23 cellular contexts compared by ENCODE assay signal in genomic region chr6:30520480-30520992, GRCh38. TPM values are rescaled to one million over a fixed set of nuclear protein-coding genes. Genes with fewer than 3 reads are reported as not detected.
DNase-seq lines count a peak whose midpoint lies in the region; ATAC-seq and TF ChIP-seq lines count a peak whose summit lies in the region.
"Had no signal": no experiment of that assay in that cellular context is flagged by ENCODE, and none has a peak within 500 bp of the region (broad histone marks: within the 10 kb centered on the region; RNA-seq: fewer than 3 reads in every experiment).

No MANE protein-coding gene starts in this region.

- no peak overlapping the region for H3K4me3 ChIP-seq in CD4-positive, CD25-positive, alpha-beta regulatory T cell (ENCODE audit: low read depth, low read length)
- H3K4me3 ChIP-seq in PC-9 (no peak overlapping the region), fibroblast of villous mesenchyme (ENCODE audit: low read depth, low read length) (no peak overlapping the region), sigmoid colon (no peak overlapping the region), mucosa of descending colon (no peak overlapping the region)
- H3K4me3 ChIP-seq: ascending aorta, lung, pancreas, tibial nerve had no signal

- H3K36me3 Mint-ChIP-seq in CD4-positive, CD25-positive, alpha-beta regulatory T cell: no peaks in the 10 kb centered on the region
- H3K36me3 Mint-ChIP-seq: naive B cell had no signal

- WGBS in sigmoid colon, 2 donors: 86 to 88% methylated on average over 8 of the region's 8 CpGs

- peak overlapping the region; percentile 51 for H3K4me2 ChIP-seq in PC-9

- no peak for TF ChIP-seq POLR2A in sigmoid colon (IDR thresholded peaks at IDR 0.05)

- CTCF ChIA-PET in PC-9 (lab: Charles Lee): no interaction called here

- no peak overlapping the region for H3K27ac ChIP-seq in CD4-positive, CD25-positive, alpha-beta regulatory T cell (ENCODE audit: insufficient read depth, low read length, poor library complexity, severe bottlenecking)
- H3K27ac ChIP-seq in PC-9 (peak overlapping the region; percentile 48), sigmoid colon (peak overlapping the region in 3 of 4 donors; percentile 74 to 81 (median 75))
- H3K27ac ChIP-seq: ascending aorta, pancreas had no signal

- intact Hi-C loops in PC-9 (cut with micrococcal nuclease; ENCODE audit: unreplicated experiment) (no loop called here), sigmoid colon (cut with DNase I) (no loop called here), mucosa of descending colon (cut with DNase I, micrococcal nuclease) (no loop called here), sciatic nerve (cut with DNase I) (no loop called here)

- peak overlapping the region in 1 of 4 donors; percentile 24 for H3K4me3 Mint-ChIP-seq in CD4-positive, CD25-positive, alpha-beta regulatory T cell
- H3K4me3 Mint-ChIP-seq: activated CD4-positive, alpha-beta T cell treated with anti-CD3 and anti-CD28 coated beads, Interleukin-2, amount 10 ng/mL, durations not matched to agents 7 days and 5 days; naive B cell had no signal

- H3K36me3 ChIP-seq in CD4-positive, CD25-positive, alpha-beta regulatory T cell (ENCODE audit: control insufficient read depth, insufficient read depth, low read length): no peaks in the 10 kb centered on the region
- no peaks in the 10 kb centered on the region for H3K36me3 ChIP-seq in PC-9 (ENCODE audit: low read depth)
- H3K36me3 ChIP-seq in sigmoid colon: no peaks in the 10 kb centered on the region
- no peaks in the 10 kb centered on the region for H3K36me3 ChIP-seq in mucosa of descending colon (ENCODE audit: low read depth)
- H3K36me3 ChIP-seq: ascending aorta, pancreas, tibial nerve had no signal

- H2AFZ ChIP-seq in PC-9: no peak overlapping the region

- no TSS peak for BruUV-seq in PC-9 (replicated peaks; lab: Mats Ljungman, UMichigan)

- no peaks in the 10 kb centered on the region for H3K27me3 Mint-ChIP-seq in CD4-positive, CD25-positive, alpha-beta regulatory T cell
- H3K27me3 Mint-ChIP-seq: naive B cell, T-helper 17 cell had no signal

- H3K27me3 ChIP-seq in CD4-positive, CD25-positive, alpha-beta regulatory T cell (ENCODE audit: control insufficient read depth, insufficient read depth, low read length): no peaks in the 10 kb centered on the region
- no peaks in the 10 kb centered on the region for H3K27me3 ChIP-seq in PC-9 (ENCODE audit: insufficient read depth, low read depth)
- no peaks in the 10 kb centered on the region for H3K27me3 ChIP-seq in sigmoid colon
- H3K27me3 ChIP-seq: ascending aorta, pancreas, tibial nerve had no signal

- H3F3A ChIP-seq in PC-9 (ENCODE audit: insufficient read depth, low read depth): peaks cover 27% of the 10 kb centered on the region

- ATAC-seq in CD4-positive, CD25-positive, alpha-beta regulatory T cell (ENCODE audit: low read depth in 2 of 2): no peak
- ATAC-seq in mucosa of descending colon (no peak), HG02884 (IDR thresholded peaks at IDR 0.05; ENCODE audit: unreplicated experiment) (no peak), sciatic nerve (no peak)
- ATAC-seq: pancreas, T-helper 17 cell had no signal

- H3K4me1 Mint-ChIP-seq in CD4-positive, CD25-positive, alpha-beta regulatory T cell: peaks cover 21 to 74% (median 41%) of the 10 kb centered on the region in 4 donors

- TF ChIP-seq EP300 in sigmoid colon (IDR thresholded peaks at IDR 0.05): no peak

- peak overlapping the region in 2 of 3 donors; percentile 32 to 75 for H3K27ac Mint-ChIP-seq in CD4-positive, CD25-positive, alpha-beta regulatory T cell
- H3K27ac Mint-ChIP-seq: T-helper 17 cell had no signal

- DNase-seq in CD4-positive, CD25-positive, alpha-beta regulatory T cell: no peak
- DNase-seq in PC-9 (peak in 1 of 2 experiments; percentile 55), fibroblast of villous mesenchyme (ENCODE audit: low read depth) (peak; percentile 23), sigmoid colon (no peak), mucosa of descending colon (no peak), DMS 273 (lab: John Stamatoyannopoulos, UW; ENCODE audit: unreplicated experiment) (no peak), sciatic nerve (ENCODE audit: low spot score) (no peak)
- DNase-seq: activated CD4-positive, alpha-beta T cell treated with anti-CD3 and anti-CD28 coated beads, Interleukin-2, amount 10 ng/mL, durations not matched to agents 7 days and 5 days; activated naive CD4-positive, alpha-beta T cell treated with Interleukin-2 at 50 U/mL for 16 hours; AML-193; effector CD4-positive, alpha-beta T cell; head of caudate nucleus; KBM-7; naive B cell; NCI-H146; stimulated activated CD4-positive, alpha-beta T cell treated with anti-CD3 and anti-CD28 coated beads, Interleukin-2, amount 100 ng/mL, for 24 hours; stimulated activated naive CD4-positive, alpha-beta T cell treated with Interleukin-2 at 50 U/mL for 16 hours; T-helper 17 cell had no signal

- H3K9me3 ChIP-seq in CD4-positive, CD25-positive, alpha-beta regulatory T cell (ENCODE audit: control insufficient read depth in 2 of 2, low read length in 2 of 2): no peaks in the 10 kb centered on the region
- H3K9me3 ChIP-seq in PC-9 (ENCODE audit: insufficient read depth, low read depth): 0 out of 2 replicates have a peak, but pooled peaks cover 6% of the 10 kb centered on the region
- H3K9me3 ChIP-seq in sigmoid colon: no peaks in the 10 kb centered on the region
- peaks cover 6% of the 10 kb centered on the region for H3K9me3 ChIP-seq in mucosa of descending colon
- H3K9me3 ChIP-seq: ascending aorta, pancreas had no signal

- H3K9me3 Mint-ChIP-seq in CD4-positive, CD25-positive, alpha-beta regulatory T cell: peaks cover 0 to 11% (median 3%) of the 10 kb centered on the region in 7 donors

- H3K79me2 ChIP-seq in PC-9 (ENCODE audit: low read depth): no peaks in the 10 kb centered on the region

- H4K20me1 ChIP-seq in PC-9 (ENCODE audit: insufficient read depth): no peaks in the 10 kb centered on the region

- no peaks in the 10 kb centered on the region for H3K9me2 ChIP-seq in PC-9 (ENCODE audit: insufficient read depth)

- POLR2A ChIA-PET in PC-9 (lab: Charles Lee; ENCODE audit: unreplicated experiment): no interaction called here

- peaks cover 11% of the 10 kb centered on the region for H3K4me1 ChIP-seq in CD4-positive, CD25-positive, alpha-beta regulatory T cell (ENCODE audit: control insufficient read depth, insufficient read depth, low read length, poor library complexity, severe bottlenecking)
- H3K4me1 ChIP-seq in PC-9 (replicated peaks; ENCODE audit: insufficient read depth) (peaks cover 29% of the 10 kb centered on the region), sigmoid colon (peaks cover 0 to 24% (median 22%) of the 10 kb centered on the region in 4 donors), mucosa of descending colon (ENCODE audit: low read depth) (peaks cover 13% of the 10 kb centered on the region)

- TF ChIP-seq CTCF in PC-9 (conservative IDR thresholded peaks at IDR 0.05): no peak
- no peak for TF ChIP-seq CTCF in fibroblast of villous mesenchyme (IDR thresholded peaks at IDR 0.05; ENCODE audit: insufficient read depth, low read depth, low read length)
- TF ChIP-seq CTCF in sigmoid colon (IDR thresholded peaks at IDR 0.05): no peak
- TF ChIP-seq CTCF in mucosa of descending colon (IDR thresholded peaks at IDR 0.05): no peak

RNA-seq across cellular contexts. Expression of gene HLA-E, which starts 31.2 kb away (rescaled TPM):
- 1,662 TPM for total RNA-seq in CD4-positive, CD25-positive, alpha-beta regulatory T cell
- 1,000 to 10,000 TPM; 2,373 to 2,677 (median 2,539) TPM for polyA plus RNA-seq in CD4-positive, CD25-positive, alpha-beta regulatory T cell
- total RNA-seq in PC-9 (2021) (125 and 160 TPM in 2 replicates), fibroblast of villous mesenchyme (165 and 183 TPM in 2 replicates), sigmoid colon (100 to 1,000 TPM; 323 to 462 (median 387) TPM), mucosa of descending colon (100 to 1,000 TPM; 316 to 631 (median 383) TPM), sciatic nerve (546 TPM)
- 100 to 1,000 TPM; 139 to 753 (median 181) TPM for polyA plus RNA-seq in sigmoid colon

RNA-seq across cellular contexts. Expression of gene GNL1, which starts 35.8 kb away (rescaled TPM):
- 189 TPM for total RNA-seq in CD4-positive, CD25-positive, alpha-beta regulatory T cell
- polyA plus RNA-seq in CD4-positive, CD25-positive, alpha-beta regulatory T cell: 10 to 100 TPM; 36.6 to 41.7 (median 37.6) TPM
- total RNA-seq in PC-9 (2021) (114 and 123 TPM in 2 replicates), fibroblast of villous mesenchyme (50.3 and 52.7 TPM in 2 replicates), sigmoid colon (10 to 100 TPM; 31.6 to 36.3 (median 33.7) TPM), mucosa of descending colon (10 to 100 TPM; 37.8 to 48.1 (median 45.9) TPM), sciatic nerve (63.3 TPM)
- polyA plus RNA-seq in sigmoid colon: 10 to 100 TPM; 27.7 to 50.6 (median 43.2) TPM

RNA-seq across cellular contexts. Expression of gene PRR3, which starts 36.6 kb away (rescaled TPM):
- 12.0 TPM for total RNA-seq in CD4-positive, CD25-positive, alpha-beta regulatory T cell
- polyA plus RNA-seq in CD4-positive, CD25-positive, alpha-beta regulatory T cell: 10 to 100 TPM in 1 of 4 donors, 1 to 10 TPM in 3; 4.9 to 10.1 (median 7.7) TPM
- total RNA-seq in PC-9 (2021) (14.7 and 16.9 TPM in 2 replicates), fibroblast of villous mesenchyme (5.8 and 6.0 TPM in 2 replicates), sigmoid colon (10 to 100 TPM in 1 of 4 donors, 1 to 10 TPM in 3; 3.7 to 21.1 (median 4.6) TPM), mucosa of descending colon (1 to 10 TPM; 4.6 to 9.7 (median 5.9) TPM), sciatic nerve (10.9 TPM)
- 1 to 10 TPM; 2.8 to 7.6 (median 3.0) TPM for polyA plus RNA-seq in sigmoid colon

RNA-seq across cellular contexts. Expression of gene ABCF1, which starts 50.7 kb away (rescaled TPM):
- 113 TPM for total RNA-seq in CD4-positive, CD25-positive, alpha-beta regulatory T cell
- 10 to 100 TPM; 14.3 to 25.3 (median 16.4) TPM for polyA plus RNA-seq in CD4-positive, CD25-positive, alpha-beta regulatory T cell
- 64.0 and 73.7 TPM in 2 replicates for total RNA-seq in PC-9 (2021)
- 30.9 and 37.6 TPM in 2 replicates for total RNA-seq in fibroblast of villous mesenchyme
- 10 to 100 TPM; 26.9 to 38.8 (median 33.6) TPM for total RNA-seq in sigmoid colon
- polyA plus RNA-seq in sigmoid colon: 10 to 100 TPM; 17.4 to 46.7 (median 25.4) TPM
- 10 to 100 TPM; 43.0 to 56.0 (median 45.8) TPM for total RNA-seq in mucosa of descending colon
- total RNA-seq in sciatic nerve: 39.1 TPM
